Comparison of ENCODE assay signal across 8 cellular contexts in genomic region chr6:160992323-160993314, GRCh38. TPM values are rescaled to one million over a fixed set of nuclear protein-coding genes. Genes with fewer than 3 reads are reported as not detected.
DNase-seq lines count a peak whose midpoint lies in the region; ATAC-seq and TF ChIP-seq lines count a peak whose summit lies in the region.

No MANE protein-coding gene starts in this region.

- no peaks in the 10 kb centered on the region for H3K9me3 Mint-ChIP-seq in activated T-cell treated with anti-CD3 and anti-CD28 coated beads, Interleukin-2, amount 50 U/mL, for 4 hours

- peaks cover 43% of the 10 kb centered on the region for H3K4me1 Mint-ChIP-seq in activated T-cell treated with anti-CD3 and anti-CD28 coated beads, Interleukin-2, amount 50 U/mL, for 4 hours (ENCODE audit: low read depth)

- H3K27me3 ChIP-seq in neural cell (ENCODE audit: insufficient read depth, low read depth, low read length) = no peaks in the 10 kb centered on the region

- H3K9me3 ChIP-seq in neural cell (ENCODE audit: low read length) = no peaks in the 10 kb centered on the region

- DNase-seq in DMS 273 (lab: John Stamatoyannopoulos, UW; ENCODE audit: unreplicated experiment) = peak; percentile 87
- peak; percentile 86 for DNase-seq in NCI-H82 (lab: John Stamatoyannopoulos, UW)
- DNase-seq in activated T-cell treated with anti-CD3 and anti-CD28 coated beads, Interleukin-2, amount 50 U/mL, for 4 hours = peak; percentile 22
- DNase-seq in fibroblast of villous mesenchyme (ENCODE audit: low read depth) = peak; percentile 81
- no peak for DNase-seq in posterior vena cava (ENCODE audit: low spot score)

- no peaks in the 10 kb centered on the region for H3K36me3 ChIP-seq in neural cell (ENCODE audit: insufficient read depth, low read length)

- no peaks in the 10 kb centered on the region for H3K27me3 Mint-ChIP-seq in activated T-cell treated with anti-CD3 and anti-CD28 coated beads, Interleukin-2, amount 50 U/mL, for 4 hours (ENCODE audit: low read depth)

- H3F3A ChIP-seq in neural cell (ENCODE audit: insufficient read depth, low read length, poor library complexity, severe bottlenecking) = no peaks in the 10 kb centered on the region

- H3K9me2 ChIP-seq in neural cell (ENCODE audit: insufficient read depth, low read length) = no peaks in the 10 kb centered on the region

- no peaks in the 10 kb centered on the region for H4K20me1 ChIP-seq in neural cell (ENCODE audit: insufficient read depth)

- TF ChIP-seq CTCF in fibroblast of villous mesenchyme (IDR thresholded peaks at IDR 0.05; ENCODE audit: insufficient read depth, low read depth, low read length) (peak; percentile 75), neural cell (IDR thresholded peaks at IDR 0.05; ENCODE audit: poor library complexity, severe bottlenecking) (peak; percentile 68)

- H3K4me2 ChIP-seq in neural cell (ENCODE audit: low read length) = peak overlapping the region; percentile 78

- peak; percentile 32 for ATAC-seq in GM19324 (IDR thresholded peaks at IDR 0.05; ENCODE audit: low FRiP score, unreplicated experiment)
- ATAC-seq in HG03460 (IDR thresholded peaks at IDR 0.05; ENCODE audit: unreplicated experiment) = peak; percentile 34
- ATAC-seq in activated T-cell treated with anti-CD3 and anti-CD28 coated beads, Interleukin-2, amount 50 U/mL, for 4 hours = peak; percentile 59 to 60

- H3K36me3 Mint-ChIP-seq in activated T-cell treated with anti-CD3 and anti-CD28 coated beads, Interleukin-2, amount 50 U/mL, for 4 hours (ENCODE audit: insufficient read depth) = peaks cover 2% of the 10 kb centered on the region

- no peak for TF ChIP-seq EP300 in neural cell (conservative IDR thresholded peaks at IDR 0.05; ENCODE audit: poor library complexity, severe bottlenecking)

- H3K79me2 ChIP-seq in neural cell (replicated peaks; ENCODE audit: insufficient read depth, low read length) = peaks cover 42% of the 10 kb centered on the region

- peak overlapping the region; percentile 81 for H3K27ac ChIP-seq in neural cell (ENCODE audit: low read length)

- peak overlapping the region; percentile 84 for H2AFZ ChIP-seq in neural cell (ENCODE audit: low read depth, low read length)

- peak; percentile 52 for TF ChIP-seq RAD21 in neural cell (conservative IDR thresholded peaks at IDR 0.05)

- peak overlapping the region; percentile 87 for H3K9ac ChIP-seq in neural cell (ENCODE audit: low read length)

- H3K4me3 ChIP-seq in fibroblast of villous mesenchyme (ENCODE audit: low read depth, low read length) (peak overlapping the region; percentile 68), neural cell (ENCODE audit: low read length) (peak overlapping the region; percentile 91)

- peak overlapping the region; percentile 97 for H3K4me3 Mint-ChIP-seq in activated T-cell treated with anti-CD3 and anti-CD28 coated beads, Interleukin-2, amount 50 U/mL, for 4 hours

- intact Hi-C loops in posterior vena cava (cut with DNase I) = loop anchor here in 1 of 2 donors (2.0 kb wide), 1 partner anchor 62 kb away; no protein-coding TSS in a partner anchor

TF ChIP-seq in neural cell, 6 proteins besides CTCF, POLR2A, EP300 and RAD21:
- no peak for TF ChIP-seq EZH2 (IDR thresholded peaks at IDR 0.05; ENCODE audit: borderline replicate concordance, insufficient read depth, low read length, poor library complexity, severe bottlenecking)
- TF ChIP-seq TAF1 (IDR thresholded peaks at IDR 0.05; ENCODE audit: low read depth) = no peak
- TF ChIP-seq POLR2AphosphoS5 (IDR thresholded peaks at IDR 0.05) = peak; percentile 46
- peak; percentile 62 for TF ChIP-seq SMC3 (conservative IDR thresholded peaks at IDR 0.05; ENCODE audit: poor library complexity)
- no peak for TF ChIP-seq REST (IDR thresholded peaks at IDR 0.05; ENCODE audit: borderline replicate concordance)
- TF ChIP-seq MXI1 (conservative IDR thresholded peaks at IDR 0.05; ENCODE audit: poor library complexity, severe bottlenecking) = peak; percentile 83

RNA-seq across cellular contexts. Expression of gene MAP3K4, which starts 1.1 kb away (rescaled TPM):
- 10 to 100 TPM; 48.8 to 52.4 (median 49.0) TPM for total RNA-seq in activated T-cell treated with anti-CD3 and anti-CD28 coated beads, Interleukin-2, amount 50 U/mL, for 4 hours
- total RNA-seq in fibroblast of villous mesenchyme (26.7 and 31.5 TPM in 2 replicates), posterior vena cava (10 to 100 TPM; 34.3 to 45.4 TPM)
- polyA plus RNA-seq in neural cell = 31.0 and 42.9 TPM in 2 replicates
- 53.8 and 56.3 TPM in 2 replicates for polyA minus RNA-seq in neural cell
